ENCODE assay signal across 23 cellular contexts in the genomic region with DNA sequence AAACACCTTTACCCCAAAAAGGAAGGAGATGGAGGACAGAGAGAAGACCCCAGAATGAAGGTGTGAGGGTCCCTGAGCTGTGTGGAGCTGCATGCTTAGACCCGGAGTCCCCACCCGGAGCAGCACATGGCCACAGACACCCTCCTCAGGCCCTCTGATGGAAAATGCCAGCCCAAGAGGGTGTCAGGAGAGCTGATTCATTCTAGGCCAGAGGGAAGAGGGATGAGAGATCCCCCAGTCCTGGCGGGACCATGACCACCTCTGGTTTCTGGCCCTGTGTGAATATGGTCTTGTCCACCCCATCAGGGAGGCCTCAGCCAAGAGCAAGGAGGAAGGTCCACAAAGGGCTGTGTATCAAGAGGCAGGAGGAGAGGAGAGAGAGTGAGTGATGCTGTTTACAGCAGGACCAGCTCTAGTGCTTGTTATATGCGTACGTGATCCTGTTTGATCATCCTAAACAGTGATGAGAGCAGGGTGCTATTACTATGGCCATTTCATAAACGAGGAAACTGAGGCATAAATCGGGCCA.
DNase-seq lines count a peak whose midpoint lies in the region; ATAC-seq and TF ChIP-seq lines count a peak whose summit lies in the region.
"Had no signal": no experiment of that assay in that cellular context is flagged by ENCODE, and none has a peak within 500 bp of the region (broad histone marks: within the 10 kb centered on the region; RNA-seq: fewer than 3 reads in every experiment).

No MANE protein-coding gene starts in this region.

- intact Hi-C loops in ovary (cut with DNase I) = loop anchor here (5.0 to 10.0 kb wide), 7 partner anchors 38 to 506 kb away; partner anchors contain the start of gene ZFP36L2 (in 1 of the 4)

- H3K9me3 Mint-ChIP-seq in stimulated activated naive B cell treated with anti-CD40 and anti-IgM and Interleukin-4, amounts not matched to agents 10 μg/mL and 1 μg/mL and 100 μg/mL, for 72 hours = no peaks in the 10 kb centered on the region
- H3K9me3 Mint-ChIP-seq: activated B cell treated with CpG ODN at 0.5 μM for 24 hours; activated CD4-positive, alpha-beta memory T cell treated with anti-CD3 and anti-CD28 coated beads for 36 hours; neural crest cell had no signal

- TF ChIP-seq CTCF in ovary (IDR thresholded peaks at IDR 0.05) = no peak

- WGBS in ovary, 3 donors = 91 to 96% (median 93%) methylated on average over 7 of the region's 7 CpGs

- ATAC-seq in left lobe of liver (peak; percentile 5), GM21723 (IDR thresholded peaks at IDR 0.05; ENCODE audit: unreplicated experiment) (no peak)
- ATAC-seq in stimulated activated naive B cell treated with anti-CD40 and anti-IgM and Interleukin-4, amounts not matched to agents 10 μg/mL and 1 μg/mL and 100 μg/mL, for 72 hours (replicated peaks) = no peak

- H3K9ac ChIP-seq in BLaER1 = no peak overlapping the region

- H3K27me3 Mint-ChIP-seq in stimulated activated naive B cell treated with anti-CD40 and anti-IgM and Interleukin-4, amounts not matched to agents 10 μg/mL and 1 μg/mL and 100 μg/mL, for 72 hours = peaks cover 4 to 16% of the 10 kb centered on the region in 2 donors
- H3K27me3 Mint-ChIP-seq: activated CD4-positive, alpha-beta memory T cell treated with anti-CD3 and anti-CD28 coated beads for 36 hours had no signal

- no peak overlapping the region for H3K27ac Mint-ChIP-seq in stimulated activated naive B cell treated with anti-CD40 and anti-IgM and Interleukin-4, amounts not matched to agents 10 μg/mL and 1 μg/mL and 100 μg/mL, for 72 hours
- H3K27ac Mint-ChIP-seq: activated B cell treated with CpG ODN at 0.5 μM for 24 hours; activated CD4-positive, alpha-beta memory T cell treated with anti-CD3 and anti-CD28 coated beads for 36 hours had no signal

- in situ Hi-C loops in ACHN (cut with HindIII; ENCODE audit: low pct_ligation_motif_present, low pct_unique_long_range_greater_than_20kb, low sequenced_read_pairs) = no loop called here

- H3K27me3 ChIP-seq in BLaER1 (no peaks in the 10 kb centered on the region), ovary (no peaks in the 10 kb centered on the region)
- H3K27me3 ChIP-seq: esophagus squamous epithelium, testis had no signal

- DNase-seq in HT-29 (ENCODE audit: low spot score) = peak; percentile 48
- no peak for DNase-seq in left lobe of liver (ENCODE audit: low spot score)
- DNase-seq in ovary = peak in 3 of 5 donors; percentile 9 to 14 (median 13)
- no peak for DNase-seq in stimulated activated naive B cell treated with anti-CD40 and anti-IgM and Interleukin-4, amounts not matched to agents 10 μg/mL and 1 μg/mL and 100 μg/mL, for 72 hours
- no peak for DNase-seq in ACHN
- DNase-seq in NCI-H2227 treated with DMSO at 0.1 percent for 48 hours (lab: John Stamatoyannopoulos, UW) = no peak
- DNase-seq: activated B cell treated with CpG ODN at 0.5 μM for 24 hours; activated CD4-positive, alpha-beta memory T cell treated with anti-CD3 and anti-CD28 coated beads for 36 hours; activated CD8-positive, alpha-beta memory T cell treated with anti-CD3 and anti-CD28 coated beads, Interleukin-2, amount 50 U/mL, for 48 hours; C1 segment of cervical spinal cord; esophagus squamous epithelium; left ventricle myocardium inferior; NCI-H2081; OCI-M1; SHP77; SW 1271; T1000; testis had no signal

- no peak for TF ChIP-seq EP300 in ovary (IDR thresholded peaks at IDR 0.05)

- H3K27ac ChIP-seq in BLaER1 = peak overlapping the region; percentile 18; the same call in 1 of the 2 replicates
- no peak overlapping the region for H3K27ac ChIP-seq in ovary
- H3K27ac ChIP-seq: esophagus squamous epithelium, left ventricle myocardium inferior, testis had no signal

- H3K36me3 ChIP-seq in BLaER1 (no peaks in the 10 kb centered on the region), ovary (no peaks in the 10 kb centered on the region)
- H3K36me3 ChIP-seq: esophagus squamous epithelium, left ventricle myocardium inferior had no signal

- H3K4me2 ChIP-seq in BLaER1 = 0 out of 2 replicates have a peak overlapping the region, but pooled peaks have one; percentile 19

- H3K9me3 ChIP-seq in BLaER1 (no peaks in the 10 kb centered on the region), ovary (no peaks in the 10 kb centered on the region)
- H3K9me3 ChIP-seq: esophagus squamous epithelium, left ventricle myocardium inferior, testis had no signal

- peaks cover 21 to 40% of the 10 kb centered on the region in 2 donors for H3K4me1 Mint-ChIP-seq in stimulated activated naive B cell treated with anti-CD40 and anti-IgM and Interleukin-4, amounts not matched to agents 10 μg/mL and 1 μg/mL and 100 μg/mL, for 72 hours

- H3K36me3 Mint-ChIP-seq in stimulated activated naive B cell treated with anti-CD40 and anti-IgM and Interleukin-4, amounts not matched to agents 10 μg/mL and 1 μg/mL and 100 μg/mL, for 72 hours = no peaks in the 10 kb centered on the region
- H3K36me3 Mint-ChIP-seq: activated CD4-positive, alpha-beta memory T cell treated with anti-CD3 and anti-CD28 coated beads for 36 hours; brain had no signal

- TF ChIP-seq POLR2A in ovary (IDR thresholded peaks at IDR 0.05) = no peak

- H3K4me1 ChIP-seq in BLaER1 (peaks cover 53% of the 10 kb centered on the region), ovary (ENCODE audit: insufficient read depth) (peaks cover 12% of the 10 kb centered on the region)

- H4K20me1 ChIP-seq in BLaER1 = no peaks in the 10 kb centered on the region

- H3K4me3 ChIP-seq in BLaER1 = no peak overlapping the region
- H3K4me3 ChIP-seq in ovary = no peak overlapping the region
- H3K4me3 ChIP-seq: esophagus squamous epithelium, K562, left ventricle myocardium inferior, testis had no signal

- H3K4me3 Mint-ChIP-seq in stimulated activated naive B cell treated with anti-CD40 and anti-IgM and Interleukin-4, amounts not matched to agents 10 μg/mL and 1 μg/mL and 100 μg/mL, for 72 hours = no peak overlapping the region
- H3K4me3 Mint-ChIP-seq: activated B cell treated with CpG ODN at 0.5 μM for 24 hours; activated CD4-positive, alpha-beta memory T cell treated with anti-CD3 and anti-CD28 coated beads for 36 hours; brain; neural crest cell had no signal

Comparison
In these comparisons a context has a peak if more than half of its experiments do, and no peak if none do; other contexts are left out.
1. DNase-seq: peak in HT-29 (single experiment) and ovary (3 of 5); none in left lobe of liver (single experiment), stimulated activated naive B cell treated with anti-CD40 and anti-IgM and Interleukin-4, amounts not matched to agents 10 μg/mL and 1 μg/mL and 100 μg/mL, for 72 hours (single experiment), ACHN (single experiment) and NCI-H2227 treated with DMSO at 0.1 percent for 48 hours (single experiment).